15 cellular contexts compared by ENCODE assay signal in genomic region chr9:95457769-95458168, GRCh38.
"Had no signal": no experiment of that assay in that cellular context is flagged by ENCODE, and none has a peak within 500 bp of the region (broad histone marks: within the 10 kb centered on the region; RNA-seq: fewer than 3 reads in every experiment).

No MANE protein-coding gene starts in this region.

- H3K27me3 Mint-ChIP-seq: brain had no signal

- H3K27ac Mint-ChIP-seq: activated CD8-positive, alpha-beta T cell treated with anti-CD3 and anti-CD28 coated beads, Interleukin-2, amount 10 ng/mL, durations not matched to agents 7 days and 5 days; activated naive CD4-positive, alpha-beta T cell treated with anti-CD3 and anti-CD28 coated beads for 36 hours; naive B cell had no signal

- ATAC-seq: activated CD8-positive, alpha-beta T cell treated with anti-CD3 and anti-CD28 coated beads, Interleukin-2, amount 10 ng/mL, durations not matched to agents 7 days and 5 days; gastroesophageal sphincter; lower lobe of right lung; psoas muscle; right lobe of liver; upper lobe of right lung had no signal

- H3K4me3 ChIP-seq: gastroesophageal sphincter, lower lobe of right lung, psoas muscle, right lobe of liver, suprapubic skin, upper lobe of right lung had no signal

- DNase-seq: activated CD8-positive, alpha-beta memory T cell treated with anti-CD3 and anti-CD28 coated beads, Interleukin-2, amount 50 U/mL, for 48 hours; activated CD8-positive, alpha-beta T cell treated with anti-CD3 and anti-CD28 coated beads, Interleukin-2, amount 10 ng/mL, durations not matched to agents 7 days and 5 days; activated naive CD4-positive, alpha-beta T cell treated with anti-CD3 and anti-CD28 coated beads for 36 hours; lower lobe of right lung; naive B cell; occipital lobe; psoas muscle; right lobe of liver; stimulated activated CD4-positive, alpha-beta T cell treated with anti-CD3 and anti-CD28 coated beads, Interleukin-12 subunit alpha, Interleukin-12 subunit beta, amount 100 ng/mL, for 4 hours; stimulated activated naive CD4-positive, alpha-beta T cell treated with Interleukin-2 at 50 U/mL for 16 hours; SW 1271; upper lobe of right lung had no signal

- H3K9me3 Mint-ChIP-seq: activated naive CD4-positive, alpha-beta T cell treated with anti-CD3 and anti-CD28 coated beads for 36 hours; naive B cell had no signal

- H3K4me3 Mint-ChIP-seq: activated CD8-positive, alpha-beta T cell treated with anti-CD3 and anti-CD28 coated beads, Interleukin-2, amount 10 ng/mL, durations not matched to agents 7 days and 5 days; activated naive CD4-positive, alpha-beta T cell treated with anti-CD3 and anti-CD28 coated beads for 36 hours; naive B cell had no signal
